In the genomic region with DNA sequence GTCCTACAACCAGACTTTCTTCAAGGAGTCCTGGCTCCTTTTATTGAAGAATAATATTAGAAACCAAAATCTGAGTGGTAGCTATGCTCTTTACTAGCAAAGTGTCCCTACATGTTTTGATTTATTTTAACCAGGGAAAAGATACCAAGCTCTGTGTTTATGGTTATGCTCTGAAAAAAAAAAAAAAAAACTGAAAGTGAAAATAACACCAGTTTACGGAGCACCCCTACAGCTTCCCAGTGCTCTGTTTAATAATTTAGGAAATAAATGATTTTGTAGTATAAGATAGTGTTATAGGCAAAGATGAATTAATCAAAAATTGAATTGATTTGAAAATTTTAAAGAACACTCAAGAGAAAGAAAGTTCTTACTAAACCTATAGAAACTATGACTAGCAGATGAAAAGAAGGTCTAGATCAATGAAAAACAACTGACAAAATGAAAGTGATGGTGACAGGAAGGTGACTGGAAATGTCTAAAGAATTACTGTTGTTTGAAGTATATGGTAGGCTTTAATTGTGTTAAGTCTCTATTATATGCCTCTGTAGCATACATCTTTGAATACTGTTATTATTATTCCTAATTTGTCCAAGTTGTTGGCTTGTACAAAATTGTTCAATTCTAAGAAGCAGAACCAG, we compare ENCODE assay signal across 16 cellular contexts.
"Had no signal": no experiment of that assay in that cellular context is flagged by ENCODE, and none has a peak within 500 bp of the region (broad histone marks: within the 10 kb centered on the region; RNA-seq: fewer than 3 reads in every experiment).

No MANE protein-coding gene starts in this region.

- H3K27ac ChIP-seq: foreskin keratinocyte, lower lobe of right lung, neural progenitor cell, transverse colon had no signal

- H3K27me3 ChIP-seq: foreskin keratinocyte, neural progenitor cell, transverse colon had no signal

- H3K9ac ChIP-seq: neural progenitor cell had no signal

- H3K9me3 ChIP-seq: lower lobe of right lung had no signal

- ATAC-seq: foreskin keratinocyte; left lobe of liver; lower lobe of right lung; naive thymus-derived CD4-positive, alpha-beta T cell; sciatic nerve; stimulated activated naive B cell treated with anti-CD40 and anti-IgM and Interleukin-4, amounts not matched to agents 10 μg/mL and 1 μg/mL and 100 μg/mL, for 72 hours; WTC11 had no signal

- H3K4me3 ChIP-seq: lower lobe of right lung, neural progenitor cell, transverse colon had no signal

- DNase-seq: activated gamma-delta T cell treated with Interleukin-2 at 50 U/mL for 16 hours; activated T-cell treated with anti-CD3 and anti-CD28 coated beads, Interleukin-2, amount 50 U/mL, for 1 hour; aorta; effector CD4-positive, alpha-beta T cell; foreskin keratinocyte; lower lobe of right lung; naive thymus-derived CD4-positive, alpha-beta T cell; small intestine; stimulated activated CD4-positive, alpha-beta T cell treated with anti-CD3 and anti-CD28 coated beads, Interleukin-2, amount 100 ng/mL, for 24 hours; stimulated activated naive B cell treated with anti-CD40 and anti-IgM and Interleukin-4, amounts not matched to agents 10 μg/mL and 1 μg/mL and 100 μg/mL, for 72 hours; transverse colon had no signal

- H3K4me1 ChIP-seq: foreskin keratinocyte, lower lobe of right lung, neural progenitor cell, transverse colon had no signal

- FAIRE-seq: small intestine, urothelium cell line had no signal

- H3K36me3 ChIP-seq: lower lobe of right lung, neural progenitor cell, transverse colon had no signal

- H2AFZ ChIP-seq: neural progenitor cell had no signal

- H3K4me2 ChIP-seq: neural progenitor cell had no signal
